ENCODE assay signal across 8 cellular contexts in the genomic region with DNA sequence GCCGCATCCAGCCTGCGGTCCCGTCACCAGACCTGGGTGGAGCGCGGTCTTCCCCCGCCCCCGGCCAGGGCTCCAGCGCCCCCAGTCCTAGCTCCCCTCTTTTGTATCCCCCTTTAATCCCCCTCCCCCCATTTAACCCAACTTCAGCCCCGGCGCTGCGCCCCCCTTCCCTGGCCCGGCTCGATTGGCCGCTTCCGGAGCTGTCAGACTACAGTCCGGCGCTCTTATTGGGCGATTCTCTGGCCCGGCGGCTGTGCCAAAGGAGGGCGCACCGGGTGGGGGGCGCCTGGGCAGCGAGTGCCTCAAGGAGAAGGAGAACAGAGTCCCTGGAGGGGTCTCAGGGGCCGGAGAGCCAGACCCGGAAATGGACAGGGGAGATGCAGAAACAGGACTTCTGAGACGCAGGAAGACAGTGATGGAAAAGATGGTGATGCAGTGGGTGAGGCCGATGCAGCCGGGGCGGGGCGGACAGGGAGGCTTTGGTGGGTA. TPM values are rescaled to one million over a fixed set of nuclear protein-coding genes. Genes with fewer than 3 reads are reported as not detected.
A peak's percentile ranks its signal among the peaks of the same experiment; 100 is the strongest.
DNase-seq lines count a peak whose midpoint lies in the region; ATAC-seq and TF ChIP-seq lines count a peak whose summit lies in the region.

No MANE protein-coding gene starts in this region.

- TF ChIP-seq CTCF in AG09309 (IDR thresholded peaks at IDR 0.05; ENCODE audit: control insufficient read depth, insufficient read depth, low read depth, low read length, missing control alignments) (no peak), esophagus muscularis mucosa (IDR thresholded peaks at IDR 0.05) (no peak), thyroid gland (IDR thresholded peaks at IDR 0.05) (no peak)

- peak overlapping the region; percentile 93 to 97 (median 97) for H3K27ac ChIP-seq in esophagus muscularis mucosa (replicated peaks in 1 of 4)
- no peak overlapping the region for H3K27ac ChIP-seq in thyroid gland

- no peaks in the 10 kb centered on the region for H3K36me3 ChIP-seq in NT2/D1 (ENCODE audit: insufficient read depth, insufficient read length, low read length)
- H3K36me3 ChIP-seq in esophagus muscularis mucosa: no peaks in the 10 kb centered on the region
- H3K36me3 ChIP-seq in thyroid gland: no peaks in the 10 kb centered on the region

- peaks cover 28% of the 10 kb centered on the region for H3K27me3 ChIP-seq in NT2/D1 (ENCODE audit: insufficient read depth, insufficient read length)
- peaks cover 0 to 34% (median 3%) of the 10 kb centered on the region in 4 donors for H3K27me3 ChIP-seq in esophagus muscularis mucosa
- peaks cover 19% of the 10 kb centered on the region for H3K27me3 ChIP-seq in thyroid gland

- peak overlapping the region; percentile 39 for H3K4me3 Mint-ChIP-seq in natural killer cell treated with Interleukin-12 subunit alpha and Interleukin-12 subunit beta and Interleukin-15 and Interleukin-18, amount 100 ng/mL, for 72 hours

- H3K9me3 Mint-ChIP-seq in natural killer cell treated with Interleukin-12 subunit alpha and Interleukin-12 subunit beta and Interleukin-15 and Interleukin-18, amount 100 ng/mL, for 72 hours: no peaks in the 10 kb centered on the region

- DNase-seq in AG09309 (ENCODE audit: low read depth) (no peak), NT2/D1 (ENCODE audit: low read depth, low spot score) (no peak), esophagus muscularis mucosa (ENCODE audit: extremely low spot score) (no peak), OCI-M2 (lab: John Stamatoyannopoulos, UW; ENCODE audit: unreplicated experiment) (no peak), thyroid gland (no peak)
- peak; percentile 44 for DNase-seq in natural killer cell treated with Interleukin-12 subunit alpha and Interleukin-12 subunit beta and Interleukin-15 and Interleukin-18, amount 100 ng/mL, for 72 hours (ENCODE audit: low spot score)

- TF ChIP-seq POLR2A in esophagus muscularis mucosa (IDR thresholded peaks at IDR 0.05; ENCODE audit: low read depth): no peak
- TF ChIP-seq POLR2A in thyroid gland (IDR thresholded peaks at IDR 0.05): no peak

- H3K36me3 Mint-ChIP-seq in natural killer cell treated with Interleukin-12 subunit alpha and Interleukin-12 subunit beta and Interleukin-15 and Interleukin-18, amount 100 ng/mL, for 72 hours: no peaks in the 10 kb centered on the region

- H3K4me3 ChIP-seq in AG09309 (ENCODE audit: control insufficient read depth, low read depth, low read length): peak overlapping the region; percentile 60
- H3K4me3 ChIP-seq in NT2/D1 (ENCODE audit: insufficient read length, low read depth): peak overlapping the region; percentile 36
- H3K4me3 ChIP-seq in esophagus muscularis mucosa: peak overlapping the region; percentile 77 to 90 (median 86)
- H3K4me3 ChIP-seq in thyroid gland (replicated peaks in 1 of 3): peak overlapping the region in 1 of 3 donors; percentile 49

- no peak for ATAC-seq in natural killer cell treated with Interleukin-12 subunit alpha and Interleukin-12 subunit beta and Interleukin-15 and Interleukin-18, amount 100 ng/mL, for 72 hours
- ATAC-seq in GM21515 (IDR thresholded peaks at IDR 0.05; ENCODE audit: unreplicated experiment) (no peak), GM21723 (IDR thresholded peaks at IDR 0.05; ENCODE audit: unreplicated experiment) (no peak)

- peaks cover 6% of the 10 kb centered on the region; the same call in 1 of the 2 replicates for H3K9me3 ChIP-seq in NT2/D1 (ENCODE audit: insufficient read depth, low read length)
- no peaks in the 10 kb centered on the region for H3K9me3 ChIP-seq in esophagus muscularis mucosa
- H3K9me3 ChIP-seq in thyroid gland: no peaks in the 10 kb centered on the region

- H3K27ac Mint-ChIP-seq in natural killer cell treated with Interleukin-12 subunit alpha and Interleukin-12 subunit beta and Interleukin-15 and Interleukin-18, amount 100 ng/mL, for 72 hours: no peak overlapping the region

- no peak for TF ChIP-seq EP300 in esophagus muscularis mucosa (IDR thresholded peaks at IDR 0.05)

- peaks cover 31 to 53% of the 10 kb centered on the region in 2 donors for H3K27me3 Mint-ChIP-seq in natural killer cell treated with Interleukin-12 subunit alpha and Interleukin-12 subunit beta and Interleukin-15 and Interleukin-18, amount 100 ng/mL, for 72 hours

- 3% methylated on average over 19 of the region's 31 CpGs for WGBS in esophagus muscularis mucosa
- 6 to 8% methylated on average over 24 to 31 of the region's 31 CpGs for WGBS in thyroid gland, 2 donors

- peaks cover 8% of the 10 kb centered on the region for H3K4me1 ChIP-seq in NT2/D1 (ENCODE audit: insufficient read depth, insufficient read length)
- peaks cover 7 to 36% (median 32%) of the 10 kb centered on the region in 4 donors for H3K4me1 ChIP-seq in esophagus muscularis mucosa
- peaks cover 10 to 18% of the 10 kb centered on the region in 2 donors for H3K4me1 ChIP-seq in thyroid gland

- intact Hi-C loops in esophagus muscularis mucosa (cut with DNase I): loop anchor here (2.0 to 10.0 kb wide), 5 partner anchors 39 to 123 kb away; no protein-coding TSS in a partner anchor
- intact Hi-C loops in thyroid gland (cut with DNase I): no loop called here

- no peaks in the 10 kb centered on the region for H3K4me1 Mint-ChIP-seq in natural killer cell treated with Interleukin-12 subunit alpha and Interleukin-12 subunit beta and Interleukin-15 and Interleukin-18, amount 100 ng/mL, for 72 hours (ENCODE audit: low read depth in 2 of 2)

- H3K9ac ChIP-seq in NT2/D1 (ENCODE audit: insufficient read length, low read depth): peak overlapping the region; percentile 69

RNA-seq across cellular contexts. Expression of a gene that starts 1.1 kb away (rescaled TPM):
- total RNA-seq in esophagus muscularis mucosa: 100 to 1,000 TPM; 133 to 228 (median 189) TPM
- not detected for total RNA-seq in natural killer cell treated with Interleukin-12 subunit alpha and Interleukin-12 subunit beta and Interleukin-15 and Interleukin-18, amount 100 ng/mL, for 72 hours
- total RNA-seq in thyroid gland: 1 to 10 TPM in 3 of 4 donors, under 1 TPM in 1; 0.78 to 2.7 (median 1.8) TPM

Comparison
In these comparisons a context has a peak if more than half of its experiments do, and no peak if none do; other contexts are left out.
1. H3K27ac ChIP-seq: peak in esophagus muscularis mucosa (4 of 4); none in thyroid gland (0 of 3).
2. RNA of a gene that starts 1.1 kb away (total RNA-seq): 133 to 228 TPM in esophagus muscularis mucosa; 0.78 to 2.7 TPM in thyroid gland and not detected in natural killer cell treated with Interleukin-12 subunit alpha and Interleukin-12 subunit beta and Interleukin-15 and Interleukin-18, amount 100 ng/mL, for 72 hours; every median in the first group is over 10 times any median in the second.